In genomic region chr1:150187560-150187931, GRCh38 we compare ENCODE assay signal across 8 cellular contexts. TPM values are rescaled to one million over a fixed set of nuclear protein-coding genes. Genes with fewer than 3 reads are reported as not detected.
DNase-seq lines count a peak whose midpoint lies in the region; ATAC-seq and TF ChIP-seq lines count a peak whose summit lies in the region.
"Had no signal": no experiment of that assay in that cellular context is flagged by ENCODE, and none has a peak within 500 bp of the region (broad histone marks: within the 10 kb centered on the region; RNA-seq: fewer than 3 reads in every experiment).

No MANE protein-coding gene starts in this region.

- intact Hi-C loops in activated CD4-positive, alpha-beta memory T cell treated with anti-CD3 and anti-CD28 coated beads for 36 hours (cut with micrococcal nuclease) = loop anchor here (1.0 to 2.0 kb wide), 2 partner anchors 114 to 225 kb away; no protein-coding TSS in a partner anchor
- intact Hi-C loops in right cardiac atrium (cut with DNase I) (loop anchor here in 1 of 4 donors (5.0 kb wide), 1 partner anchor 115 kb away; no protein-coding TSS in a partner anchor), spleen (cut with DNase I; ENCODE audit: low total_unique reads) (loop anchor here (10.0 kb wide), 1 partner anchor 233 kb away; no protein-coding TSS in a partner anchor), stomach (cut with DNase I; ENCODE audit: low total_unique reads) (no loop called here)

- H3K27me3 Mint-ChIP-seq in HFFc6 (ENCODE audit: insufficient read depth) = peaks cover 1% of the 10 kb centered on the region; the same call in 1 of the 2 replicates
- no peaks in the 10 kb centered on the region for H3K27me3 Mint-ChIP-seq in activated CD4-positive, alpha-beta memory T cell treated with anti-CD3 and anti-CD28 coated beads for 36 hours

- H3K9me3 Mint-ChIP-seq in HFFc6 = no peaks in the 10 kb centered on the region
- no peaks in the 10 kb centered on the region for H3K9me3 Mint-ChIP-seq in activated CD4-positive, alpha-beta memory T cell treated with anti-CD3 and anti-CD28 coated beads for 36 hours
- H3K9me3 Mint-ChIP-seq: activated T-cell treated with anti-CD3 and anti-CD28 coated beads, Interleukin-2, amount 50 U/mL, for 4 hours had no signal

- TF ChIP-seq POLR2A in spleen (IDR thresholded peaks at IDR 0.05) (no peak), stomach (IDR thresholded peaks at IDR 0.05) (no peak)

- peaks cover 47% of the 10 kb centered on the region for H3K4me1 Mint-ChIP-seq in HFFc6 (ENCODE audit: low read depth)
- H3K4me1 Mint-ChIP-seq in activated CD4-positive, alpha-beta memory T cell treated with anti-CD3 and anti-CD28 coated beads for 36 hours (ENCODE audit: low read depth) = peaks cover 14% of the 10 kb centered on the region

- H3K36me3 ChIP-seq in spleen (no peaks in the 10 kb centered on the region), stomach (no peaks in the 10 kb centered on the region)

- CTCF ChIA-PET in activated CD4-positive, alpha-beta memory T cell treated with anti-CD3 and anti-CD28 coated beads for 36 hours (lab: Charles Lee) = interaction anchor here (0.6 to 2.9 kb wide), 36 partner anchors 8 to 304 kb away, joined by 3 to 73 read pairs (median 4); partner anchors contain the start of genes OTUD7B, PLEKHO1 and VPS45

- H3K27me3 ChIP-seq in right cardiac atrium (ENCODE audit: control insufficient read depth, insufficient read depth) (no peaks in the 10 kb centered on the region), spleen (replicated peaks in 1 of 7) (no peaks in the 10 kb centered on the region), stomach (peaks cover 0 to 8% (median 0%) of the 10 kb centered on the region in 3 donors)

- DNase-seq in HFFc6 (no peak), right cardiac atrium (no peak), spleen (no peak), stomach (no peak), NCI-H345 (lab: John Stamatoyannopoulos, UW) (no peak), NCI-H2107 (lab: John Stamatoyannopoulos, UW) (no peak)
- no peak for DNase-seq in activated CD4-positive, alpha-beta memory T cell treated with anti-CD3 and anti-CD28 coated beads for 36 hours
- DNase-seq: activated T-cell treated with anti-CD3 and anti-CD28 coated beads, Interleukin-2, amount 50 U/mL, for 4 hours had no signal

- peak overlapping the region; percentile 69 for H3K4me3 Mint-ChIP-seq in HFFc6
- H3K4me3 Mint-ChIP-seq in activated CD4-positive, alpha-beta memory T cell treated with anti-CD3 and anti-CD28 coated beads for 36 hours = no peak overlapping the region

- H3K9me3 ChIP-seq in right cardiac atrium (ENCODE audit: control insufficient read depth, low read length) (peaks cover 3% of the 10 kb centered on the region), spleen (no peaks in the 10 kb centered on the region), stomach (no peaks in the 10 kb centered on the region)

- H3K4me3 ChIP-seq in right cardiac atrium (ENCODE audit: low read length) (no peak overlapping the region), spleen (peak overlapping the region in 1 of 8 donors; percentile 39), stomach (no peak overlapping the region)

- peak overlapping the region; percentile 87 for H3K27ac Mint-ChIP-seq in HFFc6
- peak overlapping the region; percentile 44 for H3K27ac Mint-ChIP-seq in activated CD4-positive, alpha-beta memory T cell treated with anti-CD3 and anti-CD28 coated beads for 36 hours

- TF ChIP-seq CTCF in HFFc6 (IDR thresholded peaks at IDR 0.05) (peak; percentile 47), spleen (IDR thresholded peaks at IDR 0.05 in 8 of 11, conservative IDR thresholded peaks at IDR 0.05 in 3 of 11) (peak in 7 of 11 experiments; percentile 4 to 37 (median 13)), stomach (IDR thresholded peaks at IDR 0.05) (no peak)

- WGBS in right cardiac atrium = 6% methylated on average over 3 of the region's 3 CpGs
- 29 to 36% (median 30%) methylated on average over 3 of the region's 3 CpGs for WGBS in spleen, 5 donors
- 28 to 37% (median 33%) methylated on average over 3 of the region's 3 CpGs for WGBS in stomach, 5 donors

- H3K4me1 ChIP-seq in right cardiac atrium (ENCODE audit: control insufficient read depth, insufficient read depth, low read length) (no peaks in the 10 kb centered on the region), spleen (peaks cover 0 to 43% (median 18%) of the 10 kb centered on the region in 6 donors), stomach (peaks cover 0 to 18% (median 3%) of the 10 kb centered on the region in 4 donors)

- no peak overlapping the region for H3K27ac ChIP-seq in right cardiac atrium (ENCODE audit: low read length)
- H3K27ac ChIP-seq in spleen = peak overlapping the region in 7 of 8 donors; percentile 61 to 85 (median 72)
- H3K27ac ChIP-seq in stomach = no peak overlapping the region

- peak; percentile 51 to 64 for ATAC-seq in right cardiac atrium

- POLR2A ChIA-PET in activated CD4-positive, alpha-beta memory T cell treated with anti-CD3 and anti-CD28 coated beads for 36 hours (lab: Charles Lee) = interaction anchor here (1.3 to 2.4 kb wide), 4 partner anchors 25 to 300 kb away, joined by 4 to 16 read pairs (median 4); partner anchors contain the start of gene PLEKHO1

- no peak for TF ChIP-seq EP300 in stomach (IDR thresholded peaks at IDR 0.05)

- H3K36me3 Mint-ChIP-seq in HFFc6 (ENCODE audit: low read depth) = no peaks in the 10 kb centered on the region; the same call in 1 of the 2 replicates
- no peaks in the 10 kb centered on the region for H3K36me3 Mint-ChIP-seq in activated CD4-positive, alpha-beta memory T cell treated with anti-CD3 and anti-CD28 coated beads for 36 hours

RNA-seq across cellular contexts. Expression of gene PLEKHO1, which starts 37.8 kb away (rescaled TPM):
- total RNA-seq in HFFc6 (2021; fragmentation: NEBNext Ultra II Directional; extraction: Animal tissue kit (Norgen Biotek cat#: 25700)) = 10 to 100 TPM; 30.9 to 36.7 (median 32.6) TPM
- 10 to 100 TPM; 28.7 to 31.8 TPM for total RNA-seq in activated CD4-positive, alpha-beta memory T cell treated with anti-CD3 and anti-CD28 coated beads for 36 hours
- total RNA-seq in right cardiac atrium (10 to 100 TPM; 28.9 to 51.4 (median 34.4) TPM), spleen (100 to 1,000 TPM in 5 of 7 donors, 10 to 100 TPM in 2; 95.9 to 147 (median 121) TPM), stomach (100 to 1,000 TPM in 3 of 5 donors, 10 to 100 TPM in 2; 34.6 to 254 (median 100) TPM)
- polyA plus RNA-seq in right cardiac atrium (73.2 TPM), spleen (100 to 1,000 TPM; 154 to 228 (median 166) TPM), stomach (10 to 100 TPM; 38.6 to 79.3 (median 40.9) TPM)

RNA-seq across cellular contexts. Expression of gene ANP32E, which starts 48.4 kb away (rescaled TPM):
- total RNA-seq in HFFc6 (2021; fragmentation: NEBNext Ultra II Directional; extraction: Animal tissue kit (Norgen Biotek cat#: 25700)) = 10 to 100 TPM; 33.9 to 67.3 (median 62.4) TPM
- total RNA-seq in activated CD4-positive, alpha-beta memory T cell treated with anti-CD3 and anti-CD28 coated beads for 36 hours = 100 to 1,000 TPM; 224 to 228 TPM
- total RNA-seq in right cardiac atrium (10 to 100 TPM; 27.7 to 36.3 (median 29.7) TPM), spleen (10 to 100 TPM; 29.8 to 44.0 (median 35.2) TPM), stomach (10 to 100 TPM in 4 of 5 donors, 1 to 10 TPM in 1; 7.0 to 33.2 (median 15.2) TPM)
- polyA plus RNA-seq in right cardiac atrium (23.7 TPM), spleen (10 to 100 TPM; 24.6 to 35.6 (median 31.7) TPM), stomach (10 to 100 TPM; 15.4 to 19.9 (median 19.5) TPM)

Comparison
In these comparisons a context has a peak if more than half of its experiments do, and no peak if none do; other contexts are left out.
1. CTCF ChIP-seq: peak in HFFc6 (single experiment) and spleen (7 of 11); none in stomach (0 of 7).
2. H3K27ac ChIP-seq: peak in spleen (7 of 8); none in right cardiac atrium (single experiment) and stomach (0 of 5).